In genomic region chr5:132824426-132824825, GRCh38 we compare ENCODE assay signal across 27 cellular contexts. TPM values are rescaled to one million over a fixed set of nuclear protein-coding genes. Genes with fewer than 3 reads are reported as not detected.
A peak's percentile ranks its signal among the peaks of the same experiment; 100 is the strongest.
DNase-seq lines count a peak whose midpoint lies in the region; ATAC-seq and TF ChIP-seq lines count a peak whose summit lies in the region.
"Had no signal": no experiment of that assay in that cellular context is flagged by ENCODE, and none has a peak within 500 bp of the region (broad histone marks: within the 10 kb centered on the region; RNA-seq: fewer than 3 reads in every experiment).

No MANE protein-coding gene starts in this region.

- H3K4me3 Mint-ChIP-seq in activated naive CD4-positive, alpha-beta T cell treated with anti-CD3 and anti-CD28 coated beads, Interleukin-2, amount 50 U/mL, for 24 hours: peak overlapping the region; percentile 47
- H3K4me3 Mint-ChIP-seq in IgD-negative memory B cell: peak overlapping the region in 3 of 4 donors; percentile 12 to 74 (median 23)
- H3K4me3 Mint-ChIP-seq: activated T-cell treated with anti-CD3 and anti-CD28 coated beads, Interleukin-2, amount 50 U/mL, for 4 hours; brain had no signal

- no TSS peak for BruUV-seq in A673 (replicated peaks; lab: Mats Ljungman, UMichigan)

- no peak overlapping the region for H3K4me3 ChIP-seq in A673 (ENCODE audit: low read depth, low read length, poor library complexity, severe bottlenecking)
- H3K4me3 ChIP-seq: vagina had no signal

- intact Hi-C loops in A673 (cut with micrococcal nuclease; ENCODE audit: unreplicated experiment): no loop called here

- CTCF ChIA-PET in A673 (lab: Charles Lee): no interaction called here

- H3K27me3 ChIP-seq in layer of hippocampus (ENCODE audit: control insufficient read depth, insufficient read depth, low read length) (no peaks in the 10 kb centered on the region), A673 (replicated peaks; ENCODE audit: insufficient read depth, low read depth, low read length, poor library complexity) (peaks cover 6% of the 10 kb centered on the region)
- H3K27me3 ChIP-seq: vagina had no signal

- H3K4me1 Mint-ChIP-seq in activated naive CD4-positive, alpha-beta T cell treated with anti-CD3 and anti-CD28 coated beads, Interleukin-2, amount 50 U/mL, for 24 hours: peaks cover 18% of the 10 kb centered on the region
- peaks cover 2 to 11% (median 6%) of the 10 kb centered on the region in 3 donors for H3K4me1 Mint-ChIP-seq in IgD-negative memory B cell

- H3K9me3 ChIP-seq in A673 (ENCODE audit: low read depth, low read length, poor library complexity, severe bottlenecking): no peaks in the 10 kb centered on the region
- H3K9me3 ChIP-seq: heart left ventricle, thoracic aorta, vagina had no signal

- H3K27ac ChIP-seq in layer of hippocampus (ENCODE audit: low read depth, low read length) (peak overlapping the region; percentile 85), temporal lobe (ENCODE audit: low read depth, low read length) (peak overlapping the region; percentile 100), A673 (ENCODE audit: low read depth, low read length, poor library complexity, severe bottlenecking) (no peak overlapping the region)
- H3K27ac ChIP-seq: heart left ventricle, RWPE1, thoracic aorta, vagina had no signal

- H3K27me3 Mint-ChIP-seq in activated naive CD4-positive, alpha-beta T cell treated with anti-CD3 and anti-CD28 coated beads, Interleukin-2, amount 50 U/mL, for 24 hours: peaks cover 34% of the 10 kb centered on the region
- H3K27me3 Mint-ChIP-seq in IgD-negative memory B cell: peaks cover 39% of the 10 kb centered on the region

- POLR2A ChIA-PET in A673 (lab: Charles Lee; ENCODE audit: low non-redundant PET): no interaction called here

- ATAC-seq in activated naive CD4-positive, alpha-beta T cell treated with anti-CD3 and anti-CD28 coated beads, Interleukin-2, amount 50 U/mL, for 72 hours: no peak
- ATAC-seq: activated T-cell treated with anti-CD3 and anti-CD28 coated beads, Interleukin-2, amount 50 U/mL, for 4 hours; heart left ventricle had no signal

- H3K4me1 ChIP-seq in A673 (ENCODE audit: insufficient read depth, low read length, poor library complexity, severe bottlenecking): peaks cover 3% of the 10 kb centered on the region

- DNase-seq in activated naive CD4-positive, alpha-beta T cell treated with anti-CD3 and anti-CD28 coated beads, Interleukin-2, amount 50 U/mL, for 72 hours (ENCODE audit: low spot score in 2 of 2): no peak
- DNase-seq in A673 (ENCODE audit: low spot score) (no peak), NCI-H1436 treated with DMSO at 0.1 percent for 48 hours (lab: John Stamatoyannopoulos, UW) (no peak), amygdala (lab: John Stamatoyannopoulos, UW) (no peak)
- DNase-seq: activated CD4-positive, alpha-beta memory T cell treated with anti-CD3 and anti-CD28 coated beads, Interleukin-2, amount 10 ng/mL, durations not matched to agents 7 days and 5 days; activated T-cell treated with anti-CD3 and anti-CD28 coated beads, Interleukin-2, amount 50 U/mL, for 4 hours; C1 segment of cervical spinal cord; effector CD8-positive, alpha-beta T cell; heart left ventricle; NCI-H446; NCI-H82; small intestine; stimulated activated CD4-positive, alpha-beta T cell treated with anti-CD3 and anti-CD28 coated beads, Interleukin-1b, Interleukin-23, amount 100 ng/mL, for 48 hours; T-helper 9 cell had no signal

- TF ChIP-seq CTCF in A673 (conservative IDR thresholded peaks at IDR 0.05; ENCODE audit: low read depth, low read length): no peak

- no peaks in the 10 kb centered on the region for H3K36me3 ChIP-seq in A673 (ENCODE audit: insufficient read depth, low read length, poor library complexity, severe bottlenecking)
- H3K36me3 ChIP-seq: thoracic aorta, vagina had no signal

- H3K27ac Mint-ChIP-seq in activated naive CD4-positive, alpha-beta T cell treated with anti-CD3 and anti-CD28 coated beads, Interleukin-2, amount 50 U/mL, for 24 hours: no peak overlapping the region
- no peak overlapping the region for H3K27ac Mint-ChIP-seq in activated naive CD4-positive, alpha-beta T cell treated with anti-CD3 and anti-CD28 coated beads, Interleukin-2, amount 50 U/mL, for 72 hours
- no peak overlapping the region for H3K27ac Mint-ChIP-seq in IgD-negative memory B cell
- H3K27ac Mint-ChIP-seq: activated CD4-positive, alpha-beta memory T cell treated with anti-CD3 and anti-CD28 coated beads, Interleukin-2, amount 10 ng/mL, durations not matched to agents 7 days and 5 days; brain had no signal

- H3K9me3 Mint-ChIP-seq in activated naive CD4-positive, alpha-beta T cell treated with anti-CD3 and anti-CD28 coated beads, Interleukin-2, amount 50 U/mL, for 24 hours: no peaks in the 10 kb centered on the region
- H3K9me3 Mint-ChIP-seq in activated naive CD4-positive, alpha-beta T cell treated with anti-CD3 and anti-CD28 coated beads, Interleukin-2, amount 50 U/mL, for 72 hours: no peaks in the 10 kb centered on the region
- H3K9me3 Mint-ChIP-seq in IgD-negative memory B cell: no peaks in the 10 kb centered on the region
- H3K9me3 Mint-ChIP-seq: activated CD4-positive, alpha-beta memory T cell treated with anti-CD3 and anti-CD28 coated beads, Interleukin-2, amount 10 ng/mL, durations not matched to agents 7 days and 5 days; activated T-cell treated with anti-CD3 and anti-CD28 coated beads, Interleukin-2, amount 50 U/mL, for 4 hours had no signal

- H3K36me3 Mint-ChIP-seq in activated naive CD4-positive, alpha-beta T cell treated with anti-CD3 and anti-CD28 coated beads, Interleukin-2, amount 50 U/mL, for 24 hours: no peaks in the 10 kb centered on the region
- no peaks in the 10 kb centered on the region for H3K36me3 Mint-ChIP-seq in activated naive CD4-positive, alpha-beta T cell treated with anti-CD3 and anti-CD28 coated beads, Interleukin-2, amount 50 U/mL, for 72 hours
- no peaks in the 10 kb centered on the region for H3K36me3 Mint-ChIP-seq in IgD-negative memory B cell
- H3K36me3 Mint-ChIP-seq: brain had no signal

RNA-seq across cellular contexts. Expression of gene SHROOM1, which starts 6.0 kb away (rescaled TPM):
- total RNA-seq in activated naive CD4-positive, alpha-beta T cell treated with anti-CD3 and anti-CD28 coated beads, Interleukin-2, amount 50 U/mL, for 72 hours: 1 to 10 TPM; 1.3 to 2.3 TPM
- polyA plus RNA-seq in IgD-negative memory B cell: 0.70 TPM
- total RNA-seq in temporal lobe: 2.2 TPM
- total RNA-seq in A673 (2021): 0.28 and 0.54 TPM in 2 replicates

RNA-seq across cellular contexts. Expression of gene SOWAHA, which starts 11.3 kb away (rescaled TPM):
- total RNA-seq in activated naive CD4-positive, alpha-beta T cell treated with anti-CD3 and anti-CD28 coated beads, Interleukin-2, amount 50 U/mL, for 72 hours: not detected
- not detected for polyA plus RNA-seq in IgD-negative memory B cell
- total RNA-seq in temporal lobe (4.7 TPM), A673 (2021) (not detected in 2 replicates)
- total RNA-seq: activated CD4-positive, alpha-beta memory T cell treated with anti-CD3 and anti-CD28 coated beads, Interleukin-2, amount 10 ng/mL, durations not matched to agents 7 days and 5 days; chondrocyte; Daoy; MCF 10A; vagina had no signal
- polyA plus RNA-seq: AG04450 had no signal

RNA-seq across cellular contexts. Expression of gene GDF9, which starts 41.8 kb away (rescaled TPM):
- 1 to 10 TPM; 1.1 to 1.3 TPM for total RNA-seq in activated naive CD4-positive, alpha-beta T cell treated with anti-CD3 and anti-CD28 coated beads, Interleukin-2, amount 50 U/mL, for 72 hours
- polyA plus RNA-seq in IgD-negative memory B cell: not detected
- total RNA-seq in temporal lobe (0.98 TPM), A673 (2021) (0.32 and 1.1 TPM in 2 replicates)
- total RNA-seq: fibroblast of villous mesenchyme, thoracic aorta, vagina had no signal

RNA-seq across cellular contexts. Expression of gene UQCRQ, which starts 42.0 kb away (rescaled TPM):
- 100 to 1,000 TPM; 396 to 399 TPM for total RNA-seq in activated naive CD4-positive, alpha-beta T cell treated with anti-CD3 and anti-CD28 coated beads, Interleukin-2, amount 50 U/mL, for 72 hours
- 552 TPM for polyA plus RNA-seq in IgD-negative memory B cell
- total RNA-seq in temporal lobe: 76.2 TPM
- total RNA-seq in A673 (2021): 542 and 564 TPM in 2 replicates

RNA-seq across cellular contexts. Expression of gene SEPTIN8, which starts 47.4 kb away (rescaled TPM):
- 10 to 100 TPM in 1 of 2 donors, 1 to 10 TPM in 1; 9.4 to 15.5 TPM for total RNA-seq in activated naive CD4-positive, alpha-beta T cell treated with anti-CD3 and anti-CD28 coated beads, Interleukin-2, amount 50 U/mL, for 72 hours
- 1.1 TPM for polyA plus RNA-seq in IgD-negative memory B cell
- 27.3 TPM for total RNA-seq in temporal lobe
- total RNA-seq in A673 (2021): 26.4 and 33.0 TPM in 2 replicates
